1 cellular context compared by ENCODE assay signal in genomic region chr9:110257097-110257955, GRCh38.
TF ChIP-seq lines count a peak whose summit lies in the region.

No MANE protein-coding gene starts in this region.

TF ChIP-seq in K562, 482 proteins besides CTCF, POLR2A, EP300 and RAD21 (continued from another document and continues in another):
- TF ChIP-seq, protein P1, sequence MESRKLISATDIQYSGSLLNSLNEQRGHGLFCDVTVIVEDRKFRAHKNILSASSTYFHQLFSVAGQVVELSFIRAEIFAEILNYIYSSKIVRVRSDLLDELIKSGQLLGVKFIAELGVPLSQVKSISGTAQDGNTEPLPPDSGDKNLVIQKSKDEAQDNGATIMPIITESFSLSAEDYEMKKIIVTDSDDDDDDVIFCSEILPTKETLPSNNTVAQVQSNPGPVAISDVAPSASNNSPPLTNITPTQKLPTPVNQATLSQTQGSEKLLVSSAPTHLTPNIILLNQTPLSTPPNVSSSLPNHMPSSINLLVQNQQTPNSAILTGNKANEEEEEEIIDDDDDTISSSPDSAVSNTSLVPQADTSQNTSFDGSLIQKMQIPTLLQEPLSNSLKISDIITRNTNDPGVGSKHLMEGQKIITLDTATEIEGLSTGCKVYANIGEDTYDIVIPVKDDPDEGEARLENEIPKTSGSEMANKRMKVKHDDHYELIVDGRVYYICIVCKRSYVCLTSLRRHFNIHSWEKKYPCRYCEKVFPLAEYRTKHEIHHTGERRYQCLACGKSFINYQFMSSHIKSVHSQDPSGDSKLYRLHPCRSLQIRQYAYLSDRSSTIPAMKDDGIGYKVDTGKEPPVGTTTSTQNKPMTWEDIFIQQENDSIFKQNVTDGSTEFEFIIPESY (CRISPR knock-in tag; IDR thresholded peaks at IDR 0.05): no peak
- TF ChIP-seq PPARD (CRISPR knock-in tag; IDR thresholded peaks at IDR 0.05) (no peak), ZC3H4 (CRISPR knock-in tag; IDR thresholded peaks at IDR 0.05; ENCODE audit: borderline replicate concordance) (no peak), MXD1 (CRISPR knock-in tag; IDR thresholded peaks at IDR 0.05; ENCODE audit: borderline replicate concordance, poor library complexity, severe bottlenecking) (no peak), TAF7 (tag; IDR thresholded peaks at IDR 0.05) (peak; percentile 68; the same call in 1 of the 2 replicates), ZNF830 (CRISPR knock-in tag; IDR thresholded peaks at IDR 0.05) (peak; percentile 71; the same call in 1 of the 2 replicates), FOSL1 (tag; conservative IDR thresholded peaks at IDR 0.05) (no peak), SMAD1 (IDR thresholded peaks at IDR 0.05; ENCODE audit: low read depth, low read length, partially characterized antibody) (peak; percentile 4), WHSC1 (IDR thresholded peaks at IDR 0.05; ENCODE audit: low read length) (no peak), RBM25 (IDR thresholded peaks at IDR 0.05; ENCODE audit: low read depth, low read length, severe bottlenecking) (peak; percentile 84), BACH1 (tag; IDR thresholded peaks at IDR 0.05) (peak; percentile 74; the same call in 1 of the 2 replicates), ZBTB43 (CRISPR knock-in tag; IDR thresholded peaks at IDR 0.05) (no peak), MTF1 (CRISPR knock-in tag; IDR thresholded peaks at IDR 0.05; ENCODE audit: borderline replicate concordance) (no peak), TBL1XR1 (IDR thresholded peaks at IDR 0.05; ENCODE audit: low read length in 2 of 2) (no peak), ZFX (CRISPR knock-in tag; IDR thresholded peaks at IDR 0.05) (peak; percentile 65), NFRKB (IDR thresholded peaks at IDR 0.05; ENCODE audit: low read depth) (peak; percentile 90), ZNF263 (CRISPR knock-in tag; IDR thresholded peaks at IDR 0.05; ENCODE audit: borderline replicate concordance) (0 out of 2 replicates have a peak, but pooled peaks have one; percentile 19), SIX5 (IDR thresholded peaks at IDR 0.05; ENCODE audit: borderline replicate concordance in 1 of 2, insufficient read depth in 1 of 2, low read depth in 1 of 2, low read length in 2 of 2) (no peak), PML (IDR thresholded peaks at IDR 0.05; ENCODE audit: low read length) (peak; percentile 35; the same call in 1 of the 2 replicates), SMARCA5 (IDR thresholded peaks at IDR 0.05) (peak; percentile 84), GABPB1 (CRISPR knock-in tag; IDR thresholded peaks at IDR 0.05) (no peak), NR0B1 (IDR thresholded peaks at IDR 0.05; ENCODE audit: partially characterized antibody) (no peak), MLLT1 (IDR thresholded peaks at IDR 0.05) (peak; percentile 48 to 68; a peak in 1 of 4 replicates), MAFF (IDR thresholded peaks at IDR 0.05; ENCODE audit: low read length) (no peak), ZNF57 (CRISPR knock-in tag; IDR thresholded peaks at IDR 0.05) (0 out of 2 replicates have a peak, but pooled peaks have one; percentile 2), E2F4 (CRISPR knock-in tag; IDR thresholded peaks at IDR 0.05; ENCODE audit: low read depth) (no peak), POLR2B (IDR thresholded peaks at IDR 0.05; ENCODE audit: low read depth, partially characterized antibody) (peak; percentile 74), LCOR (CRISPR knock-in tag; IDR thresholded peaks at IDR 0.05) (0 out of 2 replicates have a peak, but pooled peaks have one; percentile 7), PHF20 (IDR thresholded peaks at IDR 0.05; ENCODE audit: partially characterized antibody) (peak; percentile 68), TFAM (CRISPR knock-in tag; conservative IDR thresholded peaks at IDR 0.05) (no peak), HOMEZ (CRISPR knock-in tag; IDR thresholded peaks at IDR 0.05) (0 out of 2 replicates have a peak, but pooled peaks have one; percentile 42), TRIM24 (IDR thresholded peaks at IDR 0.05) (peak in 1 of 2 experiments; percentile 5; a peak in 2 of 4 replicates), ZFP36 (IDR thresholded peaks at IDR 0.05; ENCODE audit: low read depth, low read length, partially characterized antibody) (peak; percentile 13), TEAD4 (IDR thresholded peaks at IDR 0.05; ENCODE audit: low read length) (peak; percentile 3; the same call in 1 of the 2 replicates), TEAD4 (CRISPR knock-in tag; IDR thresholded peaks at IDR 0.05; ENCODE audit: borderline replicate concordance) (no peak), FOXJ2 (tag; IDR thresholded peaks at IDR 0.05) (no peak; the same call in 1 of the 2 replicates), EWSR1 (IDR thresholded peaks at IDR 0.05; ENCODE audit: borderline replicate concordance, low read depth, partially characterized antibody) (no peak)
- TF ChIP-seq, protein P2, sequence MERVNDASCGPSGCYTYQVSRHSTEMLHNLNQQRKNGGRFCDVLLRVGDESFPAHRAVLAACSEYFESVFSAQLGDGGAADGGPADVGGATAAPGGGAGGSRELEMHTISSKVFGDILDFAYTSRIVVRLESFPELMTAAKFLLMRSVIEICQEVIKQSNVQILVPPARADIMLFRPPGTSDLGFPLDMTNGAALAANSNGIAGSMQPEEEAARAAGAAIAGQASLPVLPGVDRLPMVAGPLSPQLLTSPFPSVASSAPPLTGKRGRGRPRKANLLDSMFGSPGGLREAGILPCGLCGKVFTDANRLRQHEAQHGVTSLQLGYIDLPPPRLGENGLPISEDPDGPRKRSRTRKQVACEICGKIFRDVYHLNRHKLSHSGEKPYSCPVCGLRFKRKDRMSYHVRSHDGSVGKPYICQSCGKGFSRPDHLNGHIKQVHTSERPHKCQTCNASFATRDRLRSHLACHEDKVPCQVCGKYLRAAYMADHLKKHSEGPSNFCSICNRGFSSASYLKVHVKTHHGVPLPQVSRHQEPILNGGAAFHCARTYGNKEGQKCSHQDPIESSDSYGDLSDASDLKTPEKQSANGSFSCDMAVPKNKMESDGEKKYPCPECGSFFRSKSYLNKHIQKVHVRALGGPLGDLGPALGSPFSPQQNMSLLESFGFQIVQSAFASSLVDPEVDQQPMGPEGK (CRISPR knock-in tag; IDR thresholded peaks at IDR 0.05; ENCODE audit: borderline replicate concordance): peak; percentile 85; the same call in 1 of the 2 replicates
- TF ChIP-seq, protein P3, sequence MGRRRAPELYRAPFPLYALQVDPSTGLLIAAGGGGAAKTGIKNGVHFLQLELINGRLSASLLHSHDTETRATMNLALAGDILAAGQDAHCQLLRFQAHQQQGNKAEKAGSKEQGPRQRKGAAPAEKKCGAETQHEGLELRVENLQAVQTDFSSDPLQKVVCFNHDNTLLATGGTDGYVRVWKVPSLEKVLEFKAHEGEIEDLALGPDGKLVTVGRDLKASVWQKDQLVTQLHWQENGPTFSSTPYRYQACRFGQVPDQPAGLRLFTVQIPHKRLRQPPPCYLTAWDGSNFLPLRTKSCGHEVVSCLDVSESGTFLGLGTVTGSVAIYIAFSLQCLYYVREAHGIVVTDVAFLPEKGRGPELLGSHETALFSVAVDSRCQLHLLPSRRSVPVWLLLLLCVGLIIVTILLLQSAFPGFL (CRISPR knock-in tag; IDR thresholded peaks at IDR 0.05): no peak
- TF ChIP-seq, protein P4, sequence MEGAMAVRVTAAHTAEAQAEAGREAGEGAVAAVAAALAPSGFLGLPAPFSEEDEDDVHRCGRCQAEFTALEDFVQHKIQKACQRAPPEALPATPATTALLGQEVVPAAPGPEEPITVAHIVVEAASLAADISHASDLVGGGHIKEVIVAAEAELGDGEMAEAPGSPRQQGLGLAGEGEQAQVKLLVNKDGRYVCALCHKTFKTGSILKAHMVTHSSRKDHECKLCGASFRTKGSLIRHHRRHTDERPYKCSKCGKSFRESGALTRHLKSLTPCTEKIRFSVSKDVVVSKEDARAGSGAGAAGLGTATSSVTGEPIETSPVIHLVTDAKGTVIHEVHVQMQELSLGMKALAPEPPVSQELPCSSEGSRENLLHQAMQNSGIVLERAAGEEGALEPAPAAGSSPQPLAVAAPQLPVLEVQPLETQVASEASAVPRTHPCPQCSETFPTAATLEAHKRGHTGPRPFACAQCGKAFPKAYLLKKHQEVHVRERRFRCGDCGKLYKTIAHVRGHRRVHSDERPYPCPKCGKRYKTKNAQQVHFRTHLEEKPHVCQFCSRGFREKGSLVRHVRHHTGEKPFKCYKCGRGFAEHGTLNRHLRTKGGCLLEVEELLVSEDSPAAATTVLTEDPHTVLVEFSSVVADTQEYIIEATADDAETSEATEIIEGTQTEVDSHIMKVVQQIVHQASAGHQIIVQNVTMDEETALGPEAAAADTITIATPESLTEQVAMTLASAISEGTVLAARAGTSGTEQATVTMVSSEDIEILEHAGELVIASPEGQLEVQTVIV (CRISPR knock-in tag; IDR thresholded peaks at IDR 0.05; ENCODE audit: borderline replicate concordance): no peak
- TF ChIP-seq, protein P5, sequence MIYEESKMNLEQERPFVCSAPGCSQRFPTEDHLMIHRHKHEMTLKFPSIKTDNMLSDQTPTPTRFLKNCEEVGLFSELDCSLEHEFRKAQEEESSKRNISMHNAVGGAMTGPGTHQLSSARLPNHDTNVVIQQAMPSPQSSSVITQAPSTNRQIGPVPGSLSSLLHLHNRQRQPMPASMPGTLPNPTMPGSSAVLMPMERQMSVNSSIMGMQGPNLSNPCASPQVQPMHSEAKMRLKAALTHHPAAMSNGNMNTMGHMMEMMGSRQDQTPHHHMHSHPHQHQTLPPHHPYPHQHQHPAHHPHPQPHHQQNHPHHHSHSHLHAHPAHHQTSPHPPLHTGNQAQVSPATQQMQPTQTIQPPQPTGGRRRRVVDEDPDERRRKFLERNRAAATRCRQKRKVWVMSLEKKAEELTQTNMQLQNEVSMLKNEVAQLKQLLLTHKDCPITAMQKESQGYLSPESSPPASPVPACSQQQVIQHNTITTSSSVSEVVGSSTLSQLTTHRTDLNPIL (CRISPR knock-in tag; IDR thresholded peaks at IDR 0.05): no peak
- TF ChIP-seq, protein P6, sequence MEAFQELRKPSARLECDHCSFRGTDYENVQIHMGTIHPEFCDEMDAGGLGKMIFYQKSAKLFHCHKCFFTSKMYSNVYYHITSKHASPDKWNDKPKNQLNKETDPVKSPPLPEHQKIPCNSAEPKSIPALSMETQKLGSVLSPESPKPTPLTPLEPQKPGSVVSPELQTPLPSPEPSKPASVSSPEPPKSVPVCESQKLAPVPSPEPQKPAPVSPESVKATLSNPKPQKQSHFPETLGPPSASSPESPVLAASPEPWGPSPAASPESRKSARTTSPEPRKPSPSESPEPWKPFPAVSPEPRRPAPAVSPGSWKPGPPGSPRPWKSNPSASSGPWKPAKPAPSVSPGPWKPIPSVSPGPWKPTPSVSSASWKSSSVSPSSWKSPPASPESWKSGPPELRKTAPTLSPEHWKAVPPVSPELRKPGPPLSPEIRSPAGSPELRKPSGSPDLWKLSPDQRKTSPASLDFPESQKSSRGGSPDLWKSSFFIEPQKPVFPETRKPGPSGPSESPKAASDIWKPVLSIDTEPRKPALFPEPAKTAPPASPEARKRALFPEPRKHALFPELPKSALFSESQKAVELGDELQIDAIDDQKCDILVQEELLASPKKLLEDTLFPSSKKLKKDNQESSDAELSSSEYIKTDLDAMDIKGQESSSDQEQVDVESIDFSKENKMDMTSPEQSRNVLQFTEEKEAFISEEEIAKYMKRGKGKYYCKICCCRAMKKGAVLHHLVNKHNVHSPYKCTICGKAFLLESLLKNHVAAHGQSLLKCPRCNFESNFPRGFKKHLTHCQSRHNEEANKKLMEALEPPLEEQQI (IDR thresholded peaks at IDR 0.05): peak; percentile 57; the same call in 1 of the 2 replicates
